ENCODE assay signal across 17 cellular contexts in the genomic region with DNA sequence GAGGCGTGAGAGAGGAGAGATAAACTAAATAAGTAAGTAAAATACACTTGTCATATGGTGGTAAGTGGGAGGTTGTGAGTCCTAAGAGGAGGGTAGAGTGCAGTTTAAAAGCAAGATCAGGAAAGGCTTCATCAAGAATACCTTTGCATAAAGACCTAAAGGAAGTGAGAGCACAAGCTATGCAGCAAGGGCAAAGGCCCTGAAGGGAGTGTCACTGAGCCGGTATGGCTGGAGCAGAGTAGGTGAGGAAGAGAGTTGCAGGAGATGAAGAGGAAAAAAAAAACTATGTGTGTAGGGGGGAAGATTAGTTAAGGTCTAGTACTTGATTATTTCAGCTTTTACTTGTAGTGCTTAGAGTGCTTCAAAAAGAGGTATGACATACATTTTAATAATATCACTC. TPM values are rescaled to one million over a fixed set of nuclear protein-coding genes. Genes with fewer than 3 reads are reported as not detected.
DNase-seq lines count a peak whose midpoint lies in the region; ATAC-seq and TF ChIP-seq lines count a peak whose summit lies in the region.
"Had no signal": no experiment of that assay in that cellular context is flagged by ENCODE, and none has a peak within 500 bp of the region (broad histone marks: within the 10 kb centered on the region; RNA-seq: fewer than 3 reads in every experiment).

No MANE protein-coding gene starts in this region.

- H3K4me1 Mint-ChIP-seq in nephron (peaks cover 25% of the 10 kb centered on the region), type B pancreatic cell (ENCODE audit: unreplicated experiment) (peaks cover 4% of the 10 kb centered on the region)
- H3K4me1 Mint-ChIP-seq: B cell had no signal

- H3K4me3 ChIP-seq in mucosa of descending colon: no peak overlapping the region
- H3K4me3 ChIP-seq: A549; BLaER1 treated with 17β-estradiol and CSF1 and Interleukin-3, amounts not matched to agents 10 nM and 100 nM had no signal

- TF ChIP-seq CTCF in mucosa of descending colon (IDR thresholded peaks at IDR 0.05) (no peak), nephron (IDR thresholded peaks at IDR 0.05; ENCODE audit: unreplicated experiment in 3 of 3) (no peak), type B pancreatic cell (conservative IDR thresholded peaks at IDR 0.05) (no peak)

- H3K27me3 Mint-ChIP-seq in nephron (ENCODE audit: low read depth) (no peaks in the 10 kb centered on the region), type B pancreatic cell (no peaks in the 10 kb centered on the region)
- H3K27me3 Mint-ChIP-seq: B cell; CD4-positive, alpha-beta T cell had no signal

- H3K4me3 Mint-ChIP-seq in nephron (no peak overlapping the region), type B pancreatic cell (peak overlapping the region; percentile 38)
- H3K4me3 Mint-ChIP-seq: B cell; CD4-positive, alpha-beta T cell; CD8-positive, alpha-beta T cell had no signal

- intact Hi-C loops in mucosa of descending colon (cut with DNase I, micrococcal nuclease): no loop called here

- no peaks in the 10 kb centered on the region for H3K9me3 ChIP-seq in mucosa of descending colon

- no peaks in the 10 kb centered on the region for H3K4me1 ChIP-seq in mucosa of descending colon (ENCODE audit: low read depth)
- H3K4me1 ChIP-seq: Caco-2 had no signal

- H3K9me3 Mint-ChIP-seq in nephron: peaks cover 4% of the 10 kb centered on the region
- H3K9me3 Mint-ChIP-seq in type B pancreatic cell: peaks cover 11% of the 10 kb centered on the region
- H3K9me3 Mint-ChIP-seq: CD4-positive, alpha-beta T cell had no signal

- ATAC-seq in esophagus mucosa (peak; percentile 48), mucosa of descending colon (peak; percentile 38), HG03135 (IDR thresholded peaks at IDR 0.05; ENCODE audit: unreplicated experiment) (no peak)
- ATAC-seq: A549; CD8-positive, alpha-beta T cell had no signal

- H3K36me3 ChIP-seq in mucosa of descending colon (ENCODE audit: low read depth): no peaks in the 10 kb centered on the region

- peak overlapping the region; percentile 6 to 74 (median 36) for H3K27ac Mint-ChIP-seq in nephron
- H3K27ac Mint-ChIP-seq in type B pancreatic cell: peak overlapping the region; percentile 65
- H3K27ac Mint-ChIP-seq: B cell; CD4-positive, alpha-beta T cell; CD8-positive, alpha-beta T cell had no signal

- H3K36me3 Mint-ChIP-seq in nephron (ENCODE audit: low read depth): peaks cover 11% of the 10 kb centered on the region
- peaks cover 6% of the 10 kb centered on the region for H3K36me3 Mint-ChIP-seq in type B pancreatic cell
- H3K36me3 Mint-ChIP-seq: CD8-positive, alpha-beta T cell had no signal

- DNase-seq in mucosa of descending colon (peak in 1 of 3 donors; percentile 20), type B pancreatic cell (ENCODE audit: extremely low spot score, unreplicated experiment) (no peak), HuH-7 (ENCODE audit: low spot score) (no peak), RPMI8226 (no peak)
- DNase-seq: AML-193; Caco-2; Calu3; CD4-positive, alpha-beta T cell; CD8-positive, alpha-beta T cell; DMS79 treated with DMSO at 0.1 percent for 48 hours; GF-D8 had no signal

RNA-seq across cellular contexts. Expression of gene DNAAF9, which starts 11.0 kb away (rescaled TPM):
- 6.3 TPM for total RNA-seq in esophagus mucosa
- total RNA-seq in mucosa of descending colon: 10 to 100 TPM in 1 of 3 donors, 1 to 10 TPM in 2; 1.9 to 25.4 (median 3.9) TPM
- 17.3 and 19.1 TPM in 2 replicates for total RNA-seq in type B pancreatic cell (ENCODE audit: low replicate concordance)
- total RNA-seq: Caco-2 had no signal
